In genomic region chr21:44331650-44332306, GRCh38 we compare ENCODE assay signal across 17 cellular contexts. TPM values are rescaled to one million over a fixed set of nuclear protein-coding genes. Genes with fewer than 3 reads are reported as not detected.
DNase-seq lines count a peak whose midpoint lies in the region; ATAC-seq lines count a peak whose summit lies in the region.
"Had no signal": no experiment of that assay in that cellular context is flagged by ENCODE, and none has a peak within 500 bp of the region (broad histone marks: within the 10 kb centered on the region; RNA-seq: fewer than 3 reads in every experiment).

No MANE protein-coding gene starts in this region.

- no peak for DNase-seq in activated CD4-positive, alpha-beta T cell treated with anti-CD3 and anti-CD28 coated beads, Interleukin-2, amount 10 ng/mL, durations not matched to agents 24 days and 14 days
- no peak for DNase-seq in activated CD4-positive, alpha-beta T cell treated with anti-CD3 and anti-CD28 coated beads, Interleukin-2, amount 10 ng/mL, durations not matched to agents 7 days and 5 days
- DNase-seq in NCI-H524 treated with DMSO at 0.1 percent for 48 hours (lab: John Stamatoyannopoulos, UW) (peak; percentile 12), sciatic nerve (ENCODE audit: low spot score) (no peak)
- DNase-seq: activated CD4-positive, alpha-beta T cell treated with anti-CD3 and anti-CD28 coated beads, Interleukin-2, amount 50 U/mL, for 48 hours; colonic mucosa; DND-41; left cardiac atrium; natural killer cell; NCI-H187 treated with DMSO at 0.1 percent for 48 hours had no signal

- H3K4me1 Mint-ChIP-seq in activated CD4-positive, alpha-beta T cell treated with anti-CD3 and anti-CD28 coated beads, Interleukin-2, amount 10 ng/mL, durations not matched to agents 24 days and 14 days, result no peaks in the 10 kb centered on the region
- no peaks in the 10 kb centered on the region for H3K4me1 Mint-ChIP-seq in activated CD4-positive, alpha-beta T cell treated with anti-CD3 and anti-CD28 coated beads, Interleukin-2, amount 10 ng/mL, durations not matched to agents 7 days and 5 days
- H3K4me1 Mint-ChIP-seq: IgD-negative memory B cell had no signal

- H3K27ac Mint-ChIP-seq in activated CD4-positive, alpha-beta T cell treated with anti-CD3 and anti-CD28 coated beads, Interleukin-2, amount 10 ng/mL, durations not matched to agents 24 days and 14 days, result peak overlapping the region; percentile 17
- no peak overlapping the region for H3K27ac Mint-ChIP-seq in activated CD4-positive, alpha-beta T cell treated with anti-CD3 and anti-CD28 coated beads, Interleukin-2, amount 10 ng/mL, durations not matched to agents 7 days and 5 days
- H3K27ac Mint-ChIP-seq: natural killer cell had no signal

- H3K4me3 Mint-ChIP-seq in activated CD4-positive, alpha-beta T cell treated with anti-CD3 and anti-CD28 coated beads, Interleukin-2, amount 10 ng/mL, durations not matched to agents 24 days and 14 days, result no peak overlapping the region
- H3K4me3 Mint-ChIP-seq in activated CD4-positive, alpha-beta T cell treated with anti-CD3 and anti-CD28 coated beads, Interleukin-2, amount 10 ng/mL, durations not matched to agents 7 days and 5 days, result no peak overlapping the region
- H3K4me3 Mint-ChIP-seq: natural killer cell had no signal

- H3K36me3 Mint-ChIP-seq in activated CD4-positive, alpha-beta T cell treated with anti-CD3 and anti-CD28 coated beads, Interleukin-2, amount 10 ng/mL, durations not matched to agents 24 days and 14 days (ENCODE audit: low read depth), result peaks cover 5% of the 10 kb centered on the region
- no peaks in the 10 kb centered on the region for H3K36me3 Mint-ChIP-seq in activated CD4-positive, alpha-beta T cell treated with anti-CD3 and anti-CD28 coated beads, Interleukin-2, amount 10 ng/mL, durations not matched to agents 7 days and 5 days (ENCODE audit: low read depth)
- H3K36me3 Mint-ChIP-seq: IgD-negative memory B cell, natural killer cell had no signal

- ATAC-seq in esophagus mucosa (peak; percentile 7), sciatic nerve (peak; percentile 2), GM19452 (IDR thresholded peaks at IDR 0.05; ENCODE audit: unreplicated experiment) (no peak), HG03469 (IDR thresholded peaks at IDR 0.05; ENCODE audit: unreplicated experiment) (no peak), GM21619 (IDR thresholded peaks at IDR 0.05; ENCODE audit: unreplicated experiment) (no peak)
- ATAC-seq: HCT116, natural killer cell had no signal

- POLR2A ChIA-PET in activated CD4-positive, alpha-beta T cell treated with anti-CD3 and anti-CD28 coated beads, Interleukin-2, amount 10 ng/mL, durations not matched to agents 7 days and 5 days (lab: Charles Lee), result no interaction called here

- CTCF ChIA-PET in activated CD4-positive, alpha-beta T cell treated with anti-CD3 and anti-CD28 coated beads, Interleukin-2, amount 10 ng/mL, durations not matched to agents 7 days and 5 days (lab: Charles Lee), result interaction anchor here (1.0 to 1.2 kb wide), 2 partner anchors 13 to 16 kb away, joined by 3 read pairs; no protein-coding TSS in a partner anchor

- H3K9me3 Mint-ChIP-seq in activated CD4-positive, alpha-beta T cell treated with anti-CD3 and anti-CD28 coated beads, Interleukin-2, amount 10 ng/mL, durations not matched to agents 24 days and 14 days, result no peaks in the 10 kb centered on the region
- H3K9me3 Mint-ChIP-seq in activated CD4-positive, alpha-beta T cell treated with anti-CD3 and anti-CD28 coated beads, Interleukin-2, amount 10 ng/mL, durations not matched to agents 7 days and 5 days, result no peaks in the 10 kb centered on the region
- H3K9me3 Mint-ChIP-seq: IgD-negative memory B cell, natural killer cell had no signal

- no peaks in the 10 kb centered on the region for H3K27me3 Mint-ChIP-seq in activated CD4-positive, alpha-beta T cell treated with anti-CD3 and anti-CD28 coated beads, Interleukin-2, amount 10 ng/mL, durations not matched to agents 24 days and 14 days
- H3K27me3 Mint-ChIP-seq in activated CD4-positive, alpha-beta T cell treated with anti-CD3 and anti-CD28 coated beads, Interleukin-2, amount 10 ng/mL, durations not matched to agents 7 days and 5 days, result no peaks in the 10 kb centered on the region
- H3K27me3 Mint-ChIP-seq: IgD-negative memory B cell had no signal

- intact Hi-C loops in activated CD4-positive, alpha-beta T cell treated with anti-CD3 and anti-CD28 coated beads, Interleukin-2, amount 10 ng/mL, durations not matched to agents 24 days and 14 days (cut with micrococcal nuclease), result no loop called here
- intact Hi-C loops in sciatic nerve (cut with DNase I), result no loop called here

RNA-seq across cellular contexts. Expression of gene CFAP410, which starts 7.4 kb away (rescaled TPM):
- 15.1 and 18.5 TPM in 2 replicates for total RNA-seq in activated CD4-positive, alpha-beta T cell treated with anti-CD3 and anti-CD28 coated beads, Interleukin-2, amount 10 ng/mL, durations not matched to agents 24 days and 14 days
- 10 to 100 TPM; 11.6 to 16.0 TPM for total RNA-seq in activated CD4-positive, alpha-beta T cell treated with anti-CD3 and anti-CD28 coated beads, Interleukin-2, amount 10 ng/mL, durations not matched to agents 7 days and 5 days
- 7.1 TPM for total RNA-seq in esophagus mucosa
- total RNA-seq in sciatic nerve, result 26.7 TPM

RNA-seq across cellular contexts. Expression of gene TRPM2, which starts 21.6 kb away (rescaled TPM):
- total RNA-seq in activated CD4-positive, alpha-beta T cell treated with anti-CD3 and anti-CD28 coated beads, Interleukin-2, amount 10 ng/mL, durations not matched to agents 24 days and 14 days, result 9.1 and 9.8 TPM in 2 replicates
- 10 to 100 TPM; 13.9 to 15.2 TPM for total RNA-seq in activated CD4-positive, alpha-beta T cell treated with anti-CD3 and anti-CD28 coated beads, Interleukin-2, amount 10 ng/mL, durations not matched to agents 7 days and 5 days
- 1.2 TPM for total RNA-seq in esophagus mucosa
- total RNA-seq in sciatic nerve, result 9.9 TPM

RNA-seq across cellular contexts. Expression of gene PFKL, which starts 31.9 kb away (rescaled TPM):
- 157 and 162 TPM in 2 replicates for total RNA-seq in activated CD4-positive, alpha-beta T cell treated with anti-CD3 and anti-CD28 coated beads, Interleukin-2, amount 10 ng/mL, durations not matched to agents 24 days and 14 days
- 100 to 1,000 TPM; 190 to 210 TPM for total RNA-seq in activated CD4-positive, alpha-beta T cell treated with anti-CD3 and anti-CD28 coated beads, Interleukin-2, amount 10 ng/mL, durations not matched to agents 7 days and 5 days
- 104 TPM for total RNA-seq in esophagus mucosa
- 189 TPM for total RNA-seq in sciatic nerve

RNA-seq across cellular contexts. Expression of gene AIRE, which starts 46.1 kb away (rescaled TPM):
- 0.05 TPM in 1 of 2 replicates, not detected in the other for total RNA-seq in activated CD4-positive, alpha-beta T cell treated with anti-CD3 and anti-CD28 coated beads, Interleukin-2, amount 10 ng/mL, durations not matched to agents 24 days and 14 days
- total RNA-seq in activated CD4-positive, alpha-beta T cell treated with anti-CD3 and anti-CD28 coated beads, Interleukin-2, amount 10 ng/mL, durations not matched to agents 7 days and 5 days, result under 1 TPM; 0.27 to 0.30 TPM
- not detected for total RNA-seq in esophagus mucosa
- total RNA-seq in sciatic nerve, result 0.13 TPM
- total RNA-seq: natural killer cell, upper lobe of left lung had no signal

Comparison
In these comparisons a context has a peak if more than half of its experiments do, and no peak if none do; other contexts are left out.
1. ATAC-seq: peak in esophagus mucosa (single experiment) and sciatic nerve (single experiment); none in GM19452 (single experiment), HG03469 (single experiment) and GM21619 (single experiment).